Comparison of ENCODE assay signal across 1 cellular context in genomic region chr11:908273-908672, GRCh38.
TF ChIP-seq lines count a peak whose summit lies in the region.

No MANE protein-coding gene starts in this region.

TF ChIP-seq in Ishikawa, 13 proteins besides CTCF, POLR2A, EP300 and RAD21 (continued from another document):
- TF ChIP-seq REST (IDR thresholded peaks at IDR 0.05; ENCODE audit: low read depth) = 0 out of 2 replicates have a peak, but pooled peaks have one; percentile 12
- no peak for TF ChIP-seq NFIC (IDR thresholded peaks at IDR 0.05)
- no peak for TF ChIP-seq CREB1 (IDR thresholded peaks at IDR 0.05; ENCODE audit: low read depth)
- TF ChIP-seq TCF12 (IDR thresholded peaks at IDR 0.05; ENCODE audit: low read depth) = no peak
- no peak for TF ChIP-seq TEAD4 (IDR thresholded peaks at IDR 0.05)
